1 cellular context compared by ENCODE assay signal in the genomic region with DNA sequence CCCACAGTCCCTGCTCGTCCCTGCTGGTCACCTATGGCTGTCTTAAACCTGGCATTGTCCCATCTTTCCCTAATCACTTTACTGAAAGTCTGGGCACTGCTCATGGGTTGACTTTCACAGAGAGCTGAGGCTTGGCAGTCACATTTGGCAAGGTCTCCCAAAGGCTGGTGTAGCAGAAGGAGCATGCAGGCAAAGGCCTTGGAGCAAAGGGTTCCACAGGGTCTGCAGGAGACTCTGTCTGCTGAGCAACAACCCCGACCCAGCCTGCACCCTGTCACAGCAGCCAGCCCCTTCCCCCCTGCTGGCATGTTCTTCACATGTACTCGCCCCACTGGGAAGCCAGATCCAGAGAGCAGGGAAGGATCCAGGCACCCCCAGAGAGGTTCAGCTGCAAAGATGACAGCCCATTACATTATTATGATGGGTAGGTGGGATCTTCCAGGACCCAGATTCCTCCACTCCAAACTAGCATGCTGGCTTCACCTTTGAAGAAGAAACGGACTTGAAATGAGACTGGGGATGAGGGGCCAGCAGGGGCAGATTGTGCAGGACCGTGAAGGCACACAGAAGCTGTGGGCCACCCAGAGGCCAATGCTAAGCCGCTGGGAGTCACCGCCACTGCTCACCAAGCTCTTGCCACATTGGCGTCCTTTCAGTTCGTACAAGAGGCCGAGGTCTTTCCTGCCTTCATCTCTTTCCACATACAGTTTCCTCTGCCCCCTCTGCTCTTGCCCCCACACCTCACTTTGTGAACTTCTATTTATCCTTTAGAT.
TF ChIP-seq lines count a peak whose summit lies in the region.

No MANE protein-coding gene starts in this region.

TF ChIP-seq in HepG2, 621 proteins besides CTCF, POLR2A, EP300 and RAD21:
- TF ChIP-seq HNRNPL (IDR thresholded peaks at IDR 0.05; ENCODE audit: low read depth, low read length) (no peak), NONO (IDR thresholded peaks at IDR 0.05) (no peak), NONO (CRISPR knock-in tag; conservative IDR thresholded peaks at IDR 0.05) (no peak), ISX (CRISPR knock-in tag; conservative IDR thresholded peaks at IDR 0.05) (no peak), MED1 (CRISPR knock-in tag; IDR thresholded peaks at IDR 0.05) (no peak)
